ENCODE assay signal across 25 cellular contexts in genomic region chr10:102856758-102857424, GRCh38. TPM values are rescaled to one million over a fixed set of nuclear protein-coding genes. Genes with fewer than 3 reads are reported as not detected.
DNase-seq lines count a peak whose midpoint lies in the region; ATAC-seq, FAIRE-seq and TF ChIP-seq lines count a peak whose summit lies in the region.
"Had no signal": no experiment of that assay in that cellular context is flagged by ENCODE, and none has a peak within 500 bp of the region (broad histone marks: within the 10 kb centered on the region; RNA-seq: fewer than 3 reads in every experiment).

No MANE protein-coding gene starts in this region.

- intact Hi-C loops in lower lobe of right lung (cut with DNase I): no loop called here

- TF ChIP-seq CTCF in GM23338 (conservative IDR thresholded peaks at IDR 0.05; ENCODE audit: low read depth in 2 of 2): no peak
- no peak for TF ChIP-seq CTCF in astrocyte (IDR thresholded peaks at IDR 0.05; ENCODE audit: insufficient read depth, low read depth, low read length)
- TF ChIP-seq CTCF in nephron (IDR thresholded peaks at IDR 0.05; ENCODE audit: unreplicated experiment in 3 of 3): no peak
- no peak for TF ChIP-seq CTCF in lower lobe of right lung (IDR thresholded peaks at IDR 0.05)

- H3K36me3 Mint-ChIP-seq in GM23338 (ENCODE audit: low read depth): no peaks in the 10 kb centered on the region; the same call in 2 of the 3 replicates
- H3K36me3 Mint-ChIP-seq in astrocyte (ENCODE audit: low read depth, unreplicated experiment): peaks cover 2% of the 10 kb centered on the region
- peaks cover 9% of the 10 kb centered on the region for H3K36me3 Mint-ChIP-seq in nephron (ENCODE audit: low read depth)
- peaks cover 8% of the 10 kb centered on the region for H3K36me3 Mint-ChIP-seq in T-helper 2 cell treated with Interferon-gamma antibody and Interleukin-4, amounts not matched to agents 5 μg/mL and 100 μg/mL, for 36 hours (ENCODE audit: low read depth)

- no peak overlapping the region for H2AFZ ChIP-seq in GM23338
- H2AFZ ChIP-seq in astrocyte (ENCODE audit: low read depth, low read length): no peak overlapping the region

- H3K27me3 Mint-ChIP-seq in GM23338 (ENCODE audit: insufficient read depth, low read depth, poor library complexity): peaks cover 7% of the 10 kb centered on the region
- no peaks in the 10 kb centered on the region for H3K27me3 Mint-ChIP-seq in astrocyte (ENCODE audit: low read depth, unreplicated experiment)
- H3K27me3 Mint-ChIP-seq in nephron (ENCODE audit: low read depth): no peaks in the 10 kb centered on the region
- H3K27me3 Mint-ChIP-seq in T-helper 2 cell treated with Interferon-gamma antibody and Interleukin-4, amounts not matched to agents 5 μg/mL and 100 μg/mL, for 36 hours (ENCODE audit: low read depth): no peaks in the 10 kb centered on the region

- no peaks in the 10 kb centered on the region for H3K27me3 ChIP-seq in BLaER1 treated with 17β-estradiol and CSF1 and Interleukin-3, amounts not matched to agents 10 nM and 100 nM
- H3K27me3 ChIP-seq in GM23338 (ENCODE audit: insufficient read depth) (no peaks in the 10 kb centered on the region), astrocyte (ENCODE audit: insufficient read depth, low read length) (no peaks in the 10 kb centered on the region), lower lobe of right lung (ENCODE audit: low read depth) (no peaks in the 10 kb centered on the region)
- H3K27me3 ChIP-seq: testis had no signal

- ATAC-seq in GM23338 (no peak), lower lobe of right lung (no peak)
- ATAC-seq: stimulated activated effector memory CD8-positive, alpha-beta T cell treated with anti-CD3 and anti-CD28 coated beads, Interleukin-12 subunit alpha, Interleukin-12 subunit beta, amount 100 ng/mL, for 72 hours had no signal

- H3K79me2 ChIP-seq in GM23338 (replicated peaks; ENCODE audit: insufficient read depth) (no peaks in the 10 kb centered on the region), astrocyte (ENCODE audit: insufficient read depth, low read length) (peaks cover 14% of the 10 kb centered on the region)

- peak overlapping the region; percentile 44 for H3K27ac Mint-ChIP-seq in GM23338
- H3K27ac Mint-ChIP-seq in astrocyte (ENCODE audit: unreplicated experiment): peak overlapping the region; percentile 49
- H3K27ac Mint-ChIP-seq in nephron: peak overlapping the region in 2 of 3 experiments; percentile 19 to 33
- no peak overlapping the region for H3K27ac Mint-ChIP-seq in T-helper 2 cell treated with Interferon-gamma antibody and Interleukin-4, amounts not matched to agents 5 μg/mL and 100 μg/mL, for 36 hours
- H3K27ac Mint-ChIP-seq: stimulated activated effector memory CD8-positive, alpha-beta T cell treated with anti-CD3 and anti-CD28 coated beads, Interleukin-12 subunit alpha, Interleukin-12 subunit beta, amount 100 ng/mL, for 72 hours had no signal

- H3F3A ChIP-seq in GM23338 (replicated peaks; ENCODE audit: low read depth): 0 out of 2 replicates have a peak, but pooled peaks cover 3% of the 10 kb centered on the region

- H3K36me3 ChIP-seq in BLaER1 treated with 17β-estradiol and CSF1 and Interleukin-3, amounts not matched to agents 10 nM and 100 nM: peaks cover 10 to 29% (median 17%) of the 10 kb centered on the region in 11 experiments; a peak in 19 of 22 replicates
- H3K36me3 ChIP-seq in GM23338 (ENCODE audit: insufficient read depth) (no peaks in the 10 kb centered on the region), astrocyte (ENCODE audit: insufficient read depth, low read length) (no peaks in the 10 kb centered on the region), lower lobe of right lung (peaks cover 19% of the 10 kb centered on the region)

- peak overlapping the region in 9 of 11 experiments; percentile 0 to 82 (median 69); a peak in 10 of 22 replicates for H3K4me2 ChIP-seq in BLaER1 treated with 17β-estradiol and CSF1 and Interleukin-3, amounts not matched to agents 10 nM and 100 nM
- H3K4me2 ChIP-seq in GM23338 (no peak overlapping the region), astrocyte (ENCODE audit: low read length) (no peak overlapping the region)

- H4K20me1 ChIP-seq in BLaER1 treated with 17β-estradiol and CSF1 and Interleukin-3, amounts not matched to agents 10 nM and 100 nM: peaks cover 0 to 24% (median 0%) of the 10 kb centered on the region in 11 experiments; a peak in 4 of 22 replicates
- no peaks in the 10 kb centered on the region for H4K20me1 ChIP-seq in GM23338 (replicated peaks; ENCODE audit: insufficient read depth)
- H4K20me1 ChIP-seq in astrocyte (ENCODE audit: insufficient read depth, low read length): peaks cover 7% of the 10 kb centered on the region

- no peak overlapping the region for H3K4me3 ChIP-seq in BLaER1 treated with 17β-estradiol and CSF1 and Interleukin-3, amounts not matched to agents 10 nM and 100 nM
- no peak overlapping the region for H3K4me3 ChIP-seq in GM23338
- H3K4me3 ChIP-seq in astrocyte (ENCODE audit: insufficient read depth, low read depth, low read length): no peak overlapping the region
- H3K4me3 ChIP-seq in lower lobe of right lung: no peak overlapping the region
- H3K4me3 ChIP-seq: left ventricle myocardium inferior, testis had no signal

- H3K9me3 ChIP-seq in BLaER1 treated with 17β-estradiol and CSF1 and Interleukin-3, amounts not matched to agents 10 nM and 100 nM (replicated peaks in 1 of 11): no peaks in the 10 kb centered on the region
- H3K9me3 ChIP-seq in astrocyte (ENCODE audit: insufficient read depth, low read depth, low read length): no peaks in the 10 kb centered on the region
- no peaks in the 10 kb centered on the region for H3K9me3 ChIP-seq in lower lobe of right lung
- H3K9me3 ChIP-seq: left ventricle myocardium inferior, testis had no signal

- H3K27ac ChIP-seq in BLaER1 treated with 17β-estradiol and CSF1 and Interleukin-3, amounts not matched to agents 10 nM and 100 nM: peak overlapping the region in 4 of 11 experiments; percentile 9 to 63 (median 50); a peak in 2 of 22 replicates
- H3K27ac ChIP-seq in GM23338 (ENCODE audit: low read depth) (no peak overlapping the region), astrocyte (ENCODE audit: low read depth, low read length) (no peak overlapping the region), lower lobe of right lung (no peak overlapping the region)
- H3K27ac ChIP-seq: left ventricle myocardium inferior, testis, WERI-Rb-1 had no signal

- no peak overlapping the region for H3K9ac ChIP-seq in BLaER1 treated with 17β-estradiol and CSF1 and Interleukin-3, amounts not matched to agents 10 nM and 100 nM
- no peak overlapping the region for H3K9ac ChIP-seq in astrocyte (ENCODE audit: low read length)

- H3K4me3 Mint-ChIP-seq in GM23338 (no peak overlapping the region), astrocyte (ENCODE audit: unreplicated experiment) (peak overlapping the region; percentile 45), nephron (peak overlapping the region; percentile 18 to 58 (median 54))
- no peak overlapping the region for H3K4me3 Mint-ChIP-seq in T-helper 2 cell treated with Interferon-gamma antibody and Interleukin-4, amounts not matched to agents 5 μg/mL and 100 μg/mL, for 36 hours
- H3K4me3 Mint-ChIP-seq: stimulated activated effector memory CD8-positive, alpha-beta T cell treated with anti-CD3 and anti-CD28 coated beads, Interleukin-12 subunit alpha, Interleukin-12 subunit beta, amount 100 ng/mL, for 72 hours had no signal

- H3K4me1 Mint-ChIP-seq in GM23338 (peaks cover 13% of the 10 kb centered on the region), astrocyte (ENCODE audit: low read depth, unreplicated experiment) (peaks cover 15% of the 10 kb centered on the region), nephron (peaks cover 26% of the 10 kb centered on the region)
- peaks cover 7% of the 10 kb centered on the region for H3K4me1 Mint-ChIP-seq in T-helper 2 cell treated with Interferon-gamma antibody and Interleukin-4, amounts not matched to agents 5 μg/mL and 100 μg/mL, for 36 hours (ENCODE audit: low read depth)

- peaks cover 15 to 27% (median 26%) of the 10 kb centered on the region in 10 experiments for H3K4me1 ChIP-seq in BLaER1 treated with 17β-estradiol and CSF1 and Interleukin-3, amounts not matched to agents 10 nM and 100 nM
- H3K4me1 ChIP-seq in GM23338 (ENCODE audit: insufficient read depth) (peaks cover 9% of the 10 kb centered on the region; the same call in 1 of the 2 replicates), astrocyte (ENCODE audit: insufficient read depth, low read length) (peaks cover 3% of the 10 kb centered on the region), lower lobe of right lung (peaks cover 22% of the 10 kb centered on the region)

- H3K9me2 ChIP-seq in GM23338 (ENCODE audit: insufficient read depth): no peaks in the 10 kb centered on the region

- H3K9me3 Mint-ChIP-seq in GM23338: no peaks in the 10 kb centered on the region
- H3K9me3 Mint-ChIP-seq in astrocyte (ENCODE audit: unreplicated experiment): no peaks in the 10 kb centered on the region
- H3K9me3 Mint-ChIP-seq in nephron: no peaks in the 10 kb centered on the region
- no peaks in the 10 kb centered on the region for H3K9me3 Mint-ChIP-seq in T-helper 2 cell treated with Interferon-gamma antibody and Interleukin-4, amounts not matched to agents 5 μg/mL and 100 μg/mL, for 36 hours
- H3K9me3 Mint-ChIP-seq: stimulated activated effector memory CD8-positive, alpha-beta T cell treated with anti-CD3 and anti-CD28 coated beads, Interleukin-12 subunit alpha, Interleukin-12 subunit beta, amount 100 ng/mL, for 72 hours had no signal

- DNase-seq in GM23338 (ENCODE audit: low spot score) (peak; percentile 19), astrocyte (ENCODE audit: low read depth) (no peak), activated gamma-delta T cell treated with Interleukin-2 at 50 U/mL for 16 hours (no peak), lower lobe of right lung (no peak), GM19238 (ENCODE audit: insufficient read length, low spot score) (no peak)
- no peak for DNase-seq in T-helper 2 cell treated with Interferon-gamma antibody and Interleukin-4, amounts not matched to agents 5 μg/mL and 100 μg/mL, for 36 hours (ENCODE audit: low spot score)
- DNase-seq: activated CD4-positive, alpha-beta T cell treated with anti-CD3 and anti-CD28 coated beads, Interleukin-2, amount 50 U/mL, for 48 hours; activated CD8-positive, alpha-beta memory T cell treated with anti-CD3 and anti-CD28 coated beads, Interleukin-2, amount 50 U/mL, for 48 hours; activated naive CD4-positive, alpha-beta T cell; COR-L47; DND-41; KG1; left ventricle myocardium inferior; RPMI8226; small intestine; stimulated activated CD4-positive, alpha-beta T cell treated with anti-CD3 and anti-CD28 coated beads, Interleukin-2, amount 100 ng/mL, for 24 hours; T-helper 2 cell; testis; WERI-Rb-1 had no signal

- FAIRE-seq in astrocyte (lab: Jason Lieb, UNC): no peak
- FAIRE-seq: GM12891, small intestine had no signal

RNA-seq across cellular contexts. Expression of gene BORCS7, which starts 2.8 kb away (rescaled TPM):
- total RNA-seq in GM23338 (2014; rRNA removed; shearing (Covaris generic)): 5.6 and 6.0 TPM in 2 replicates
- 7.8 and 9.0 TPM in 2 replicates for polyA plus RNA-seq in GM23338 (2016; fragmentation: Nextera tagmentation; extraction: Ambion mirVana)
- total RNA-seq in astrocyte: 10.9 and 11.3 TPM in 2 replicates
- total RNA-seq in lower lobe of right lung: 21.9 TPM

RNA-seq across cellular contexts. Expression of gene AS3MT, which starts 12.4 kb away (rescaled TPM):
- 8.8 and 10.5 TPM in 2 replicates for total RNA-seq in GM23338 (2014; rRNA removed; shearing (Covaris generic))
- 6.3 and 7.2 TPM in 2 replicates for polyA plus RNA-seq in GM23338 (2016; fragmentation: Nextera tagmentation; extraction: Ambion mirVana)
- total RNA-seq in astrocyte (0.34 and 0.64 TPM in 2 replicates), lower lobe of right lung (1.9 TPM)

RNA-seq across cellular contexts. Expression of gene CYP17A1, which starts 19.7 kb away (rescaled TPM):
- not detected in 2 replicates for total RNA-seq in GM23338 (2014; rRNA removed; shearing (Covaris generic))
- polyA plus RNA-seq in GM23338 (2016; fragmentation: Nextera tagmentation; extraction: Ambion mirVana): not detected in 2 replicates
- total RNA-seq in astrocyte: not detected in 2 replicates
- total RNA-seq in lower lobe of right lung: 0.80 TPM
- total RNA-seq: cardiac septum, left ventricle myocardium inferior, mononuclear cell had no signal

Comparison
In these comparisons a context has a peak if more than half of its experiments do, and no peak if none do; other contexts are left out.
1. H3K4me2 ChIP-seq: peak in BLaER1 treated with 17β-estradiol and CSF1 and Interleukin-3, amounts not matched to agents 10 nM and 100 nM (9 of 11); none in GM23338 (single experiment) and astrocyte (single experiment).
2. H3K4me3 Mint-ChIP-seq: peak in astrocyte (single experiment) and nephron (3 of 3); none in GM23338 (single experiment) and T-helper 2 cell treated with Interferon-gamma antibody and Interleukin-4, amounts not matched to agents 5 μg/mL and 100 μg/mL, for 36 hours (single experiment).